ENCODE assay signal across 7 cellular contexts in genomic region chr1:197917813-197918646, GRCh38. TPM values are rescaled to one million over a fixed set of nuclear protein-coding genes. Genes with fewer than 3 reads are reported as not detected.
DNase-seq lines count a peak whose midpoint lies in the region; ATAC-seq and TF ChIP-seq lines count a peak whose summit lies in the region.

No MANE protein-coding gene starts in this region.

- POLR2A ChIA-PET in RWPE1 (lab: Yijun Ruan, JAX; ENCODE audit: low non-redundant PET), result no interaction called here

- H3K36me3 ChIP-seq in GM23338 (ENCODE audit: insufficient read depth), result no peaks in the 10 kb centered on the region
- no peaks in the 10 kb centered on the region for H3K36me3 ChIP-seq in rectal smooth muscle tissue (ENCODE audit: control insufficient read depth, insufficient read depth, low read length)

- ATAC-seq in GM23338, result peak; percentile 2
- no peak for ATAC-seq in HG03135 (IDR thresholded peaks at IDR 0.05; ENCODE audit: unreplicated experiment)

- H3K4me1 Mint-ChIP-seq in GM23338, result peaks cover 87% of the 10 kb centered on the region

- no peak for TF ChIP-seq CTCF in GM23338 (conservative IDR thresholded peaks at IDR 0.05; ENCODE audit: low read depth in 2 of 2)
- TF ChIP-seq CTCF in fibroblast of the aortic adventitia (IDR thresholded peaks at IDR 0.05; ENCODE audit: insufficient read depth, low read length), result no peak
- no peak for TF ChIP-seq CTCF in RWPE1 (conservative IDR thresholded peaks at IDR 0.05; ENCODE audit: low read depth)

- peaks cover 36% of the 10 kb centered on the region for H3F3A ChIP-seq in GM23338 (replicated peaks; ENCODE audit: low read depth)

- H3K4me1 ChIP-seq in GM23338 (ENCODE audit: insufficient read depth) (peaks cover 59% of the 10 kb centered on the region), rectal smooth muscle tissue (ENCODE audit: control insufficient read depth, insufficient read depth, low read length) (peaks cover under 1% of the 10 kb centered on the region)

- no peaks in the 10 kb centered on the region for H3K9me2 ChIP-seq in GM23338 (ENCODE audit: insufficient read depth)

- CTCF ChIA-PET in RWPE1 (lab: Yijun Ruan, JAX), result interaction anchor here (0.6 to 1.6 kb wide), 12 partner anchors 8 to 398 kb away, joined by 3 to 10 read pairs (median 3); no protein-coding TSS in a partner anchor

- H3K27ac Mint-ChIP-seq in GM23338, result no peak overlapping the region

- 0 out of 2 replicates have a peak, but pooled peaks cover 7% of the 10 kb centered on the region for H4K20me1 ChIP-seq in GM23338 (replicated peaks; ENCODE audit: insufficient read depth)

- H3K27me3 Mint-ChIP-seq in GM23338 (ENCODE audit: insufficient read depth, low read depth, poor library complexity), result peaks cover 100% of the 10 kb centered on the region

- H2AFZ ChIP-seq in GM23338, result peak overlapping the region; percentile 33; the same call in 1 of the 2 replicates

- H3K27ac ChIP-seq in GM23338 (ENCODE audit: low read depth) (no peak overlapping the region), rectal smooth muscle tissue (ENCODE audit: low read depth, low read length) (no peak overlapping the region), RWPE1 (no peak overlapping the region)

- no peaks in the 10 kb centered on the region for H3K79me2 ChIP-seq in GM23338 (replicated peaks; ENCODE audit: insufficient read depth)

- peak overlapping the region; percentile 92 for H3K4me2 ChIP-seq in GM23338

- DNase-seq in GM23338 (ENCODE audit: low spot score) (peak; percentile 60), T1000 (lab: John Stamatoyannopoulos, UW) (peak; percentile 28), fibroblast of the aortic adventitia (ENCODE audit: low read depth) (no peak), RWPE1 (ENCODE audit: low spot score) (no peak), GDM1 (lab: John Stamatoyannopoulos, UW) (no peak)

- H3K27me3 ChIP-seq in GM23338 (ENCODE audit: insufficient read depth), result peaks cover 100% of the 10 kb centered on the region
- H3K27me3 ChIP-seq in rectal smooth muscle tissue (ENCODE audit: control insufficient read depth, insufficient read depth, low read length), result peaks cover 81% of the 10 kb centered on the region

- H3K9me3 Mint-ChIP-seq in GM23338, result peaks cover 5% of the 10 kb centered on the region

- H3K4me3 Mint-ChIP-seq in GM23338, result peak overlapping the region; percentile 72

- no peaks in the 10 kb centered on the region; the same call in 2 of the 3 replicates for H3K36me3 Mint-ChIP-seq in GM23338 (ENCODE audit: low read depth)

- H3K4me3 ChIP-seq in GM23338 (peak overlapping the region; percentile 60), fibroblast of the aortic adventitia (ENCODE audit: low read depth, low read length) (peak overlapping the region; percentile 25), rectal smooth muscle tissue (ENCODE audit: low read length) (peak overlapping the region; percentile 57)

- H3K9ac ChIP-seq in rectal smooth muscle tissue (ENCODE audit: low read length), result no peak overlapping the region

TF ChIP-seq in GM23338, 12 proteins besides CTCF, POLR2A, EP300 and RAD21:
- TF ChIP-seq EZH2 (IDR thresholded peaks at IDR 0.05; ENCODE audit: low read depth, unreplicated experiment), result peak; percentile 97
- TF ChIP-seq EZH2phosphoT487 (IDR thresholded peaks at IDR 0.05; ENCODE audit: unreplicated experiment), result peak; percentile 93
- no peak for TF ChIP-seq CREB1 (CRISPR knock-in tag; IDR thresholded peaks at IDR 0.05; ENCODE audit: low read depth)

RNA-seq across cellular contexts. Expression of gene LHX9, which starts 0.9 kb away (rescaled TPM):
- total RNA-seq in GM23338 (2014; rRNA removed; shearing (Covaris generic)), result not detected in 2 replicates
- polyA plus RNA-seq in GM23338 (2016; fragmentation: Nextera tagmentation; extraction: Ambion mirVana), result 0.23 TPM in 1 of 2 replicates, not detected in the other
- 0.08 TPM in 1 of 2 replicates, not detected in the other for total RNA-seq in fibroblast of the aortic adventitia (ENCODE audit: low replicate concordance)

RNA-seq across cellular contexts. Expression of gene C1orf53, which starts 15.6 kb away (rescaled TPM):
- total RNA-seq in GM23338 (2014; rRNA removed; shearing (Covaris generic)), result 2.7 TPM in 1 of 2 replicates, not detected in the other
- polyA plus RNA-seq in GM23338 (2016; fragmentation: Nextera tagmentation; extraction: Ambion mirVana), result 3.8 and 4.1 TPM in 2 replicates
- 0.98 and 4.5 TPM in 2 replicates for total RNA-seq in fibroblast of the aortic adventitia (ENCODE audit: low replicate concordance)

Comparison
In these comparisons a context has a peak if more than half of its experiments do, and no peak if none do; other contexts are left out.
1. DNase-seq: peak in GM23338 (single experiment) and T1000 (single experiment); none in fibroblast of the aortic adventitia (single experiment), RWPE1 (single experiment) and GDM1 (single experiment).
2. Peak in every context shown above with its lines, with median percentiles within 50 percentile points of each other: H3K4me3 ChIP-seq.